ENCODE assay signal across 8 cellular contexts in genomic region chr1:200262326-200262965, GRCh38.
A peak's percentile ranks its signal among the peaks of the same experiment; 100 is the strongest.
DNase-seq lines count a peak whose midpoint lies in the region; ATAC-seq, FAIRE-seq and TF ChIP-seq lines count a peak whose summit lies in the region.
"Had no signal": no experiment of that assay in that cellular context is flagged by ENCODE, and none has a peak within 500 bp of the region (broad histone marks: within the 10 kb centered on the region; RNA-seq: fewer than 3 reads in every experiment).

No MANE protein-coding gene starts in this region.

- WGBS in testis, 2 donors: 87 to 90% methylated on average over 7 of the region's 7 CpGs

- H3K4me3 ChIP-seq in fibroblast of mammary gland (ENCODE audit: control insufficient read depth, low read depth, low read length): no peak overlapping the region
- H3K4me3 ChIP-seq in testis: no peak overlapping the region
- H3K4me3 ChIP-seq: SJCRH30 had no signal

- peak; percentile 74 for FAIRE-seq in GM18507 (lab: Jason Lieb, UNC)

- DNase-seq in GM18507 (ENCODE audit: extremely low spot score, insufficient read length, low read depth) (no peak), fibroblast of mammary gland (ENCODE audit: low read depth) (no peak), UCSD-AML1 (lab: John Stamatoyannopoulos, UW; ENCODE audit: unreplicated experiment) (no peak), testis (no peak), SHP77 (lab: John Stamatoyannopoulos, UW) (no peak)
- DNase-seq: SJCRH30 had no signal

- ATAC-seq in GM21381 (IDR thresholded peaks at IDR 0.05; ENCODE audit: unreplicated experiment) (peak; percentile 81), HG03280 (IDR thresholded peaks at IDR 0.05; ENCODE audit: unreplicated experiment) (peak; percentile 78)

- intact Hi-C loops in testis (cut with DNase I; ENCODE audit: low total_unique reads): no loop called here

- H3K36me3 ChIP-seq in testis (ENCODE audit: low read depth, missing control alignments): no peaks in the 10 kb centered on the region
- H3K36me3 ChIP-seq: SJCRH30 had no signal

- TF ChIP-seq CTCF in fibroblast of mammary gland (conservative IDR thresholded peaks at IDR 0.05; ENCODE audit: control insufficient read depth, insufficient read depth, low read depth, low read length) (peak; percentile 26), testis (IDR thresholded peaks at IDR 0.05) (no peak)

- no peak overlapping the region for H3K27ac ChIP-seq in testis
- H3K27ac ChIP-seq: SJCRH30 had no signal

- TF ChIP-seq POLR2A in testis (IDR thresholded peaks at IDR 0.05): no peak

- no peaks in the 10 kb centered on the region for H3K9me3 ChIP-seq in testis
- H3K9me3 ChIP-seq: SJCRH30 had no signal

- no peaks in the 10 kb centered on the region for H3K4me1 ChIP-seq in testis
- H3K4me1 ChIP-seq: SJCRH30 had no signal

- H3K27me3 ChIP-seq in testis: no peaks in the 10 kb centered on the region
- H3K27me3 ChIP-seq: SJCRH30 had no signal
